15 cellular contexts compared by ENCODE assay signal in genomic region chr3:153338487-153338886, GRCh38.
DNase-seq lines count a peak whose midpoint lies in the region; ATAC-seq and TF ChIP-seq lines count a peak whose summit lies in the region.
"Had no signal": no experiment of that assay in that cellular context is flagged by ENCODE, and none has a peak within 500 bp of the region (broad histone marks: within the 10 kb centered on the region; RNA-seq: fewer than 3 reads in every experiment).

No MANE protein-coding gene starts in this region.

- peak; percentile 52 for ATAC-seq in activated T-helper 17 cell treated with anti-CD3 and anti-CD28 coated beads, Interleukin-2, amount 50 U/mL, for 72 hours (replicated peaks)
- ATAC-seq in omental fat pad (ENCODE audit: low FRiP score) (peak; percentile 51), GM19452 (IDR thresholded peaks at IDR 0.05; ENCODE audit: unreplicated experiment) (no peak)
- ATAC-seq: PC-3 had no signal

- no peaks in the 10 kb centered on the region for H3K27me3 Mint-ChIP-seq in activated T-helper 17 cell treated with anti-CD3 and anti-CD28 coated beads, Interleukin-2, amount 50 U/mL, for 72 hours

- peaks cover 5% of the 10 kb centered on the region for H3K4me1 Mint-ChIP-seq in activated T-helper 17 cell treated with anti-CD3 and anti-CD28 coated beads, Interleukin-2, amount 50 U/mL, for 72 hours

- no peaks in the 10 kb centered on the region for H3K9me3 ChIP-seq in uterus
- H3K9me3 ChIP-seq: HAP-1 had no signal

- H3K4me3 Mint-ChIP-seq in activated T-helper 17 cell treated with anti-CD3 and anti-CD28 coated beads, Interleukin-2, amount 50 U/mL, for 72 hours = no peak overlapping the region

- TF ChIP-seq POLR2A in erythroblast (IDR thresholded peaks at IDR 0.05; ENCODE audit: low read length) (no peak), uterus (IDR thresholded peaks at IDR 0.05) (no peak)

- peak; percentile 35 for DNase-seq in AG10803 (ENCODE audit: low read depth)
- DNase-seq in fibroblast of peridontal ligament (ENCODE audit: extremely low read depth) = peak; percentile 68
- no peak for DNase-seq in omental fat pad (ENCODE audit: low spot score)
- no peak for DNase-seq in activated gamma-delta T cell treated with Interleukin-2 at 50 U/mL for 16 hours
- no peak for DNase-seq in erythroblast (lab: John Stamatoyannopoulos, UW)
- no peak for DNase-seq in uterus
- DNase-seq: activated naive CD4-positive, alpha-beta T cell; cerebellar nuclear complex; DND-41; NCI-H1436; PC-3 had no signal

- H3K27ac Mint-ChIP-seq in activated T-helper 17 cell treated with anti-CD3 and anti-CD28 coated beads, Interleukin-2, amount 50 U/mL, for 72 hours = no peak overlapping the region

- intact Hi-C loops in uterus (cut with DNase I; ENCODE audit: low total_unique reads) = no loop called here

- H3K4me1 ChIP-seq in uterus = no peaks in the 10 kb centered on the region
- H3K4me1 ChIP-seq: HAP-1 had no signal

- peaks cover 4% of the 10 kb centered on the region for H3K9me3 Mint-ChIP-seq in activated T-helper 17 cell treated with anti-CD3 and anti-CD28 coated beads, Interleukin-2, amount 50 U/mL, for 72 hours

- H3K36me3 ChIP-seq in uterus = no peaks in the 10 kb centered on the region
- H3K36me3 ChIP-seq: BLaER1 treated with 17β-estradiol and CSF1 and Interleukin-3, amounts not matched to agents 10 nM and 100 nM; HAP-1 had no signal

- H3K27me3 ChIP-seq in uterus = no peaks in the 10 kb centered on the region
- H3K27me3 ChIP-seq: BLaER1 treated with 17β-estradiol and CSF1 and Interleukin-3, amounts not matched to agents 10 nM and 100 nM had no signal

- H3K4me3 ChIP-seq in AG10803 (ENCODE audit: low read length) (no peak overlapping the region), uterus (no peak overlapping the region)
- H3K4me3 ChIP-seq: BLaER1 treated with 17β-estradiol and CSF1 and Interleukin-3, amounts not matched to agents 10 nM and 100 nM; HAP-1 had no signal

- H3K27ac ChIP-seq in uterus = peak overlapping the region in 1 of 2 donors; percentile 43

- H3K36me3 Mint-ChIP-seq in activated T-helper 17 cell treated with anti-CD3 and anti-CD28 coated beads, Interleukin-2, amount 50 U/mL, for 72 hours (ENCODE audit: low read depth) = no peaks in the 10 kb centered on the region

- no peak for TF ChIP-seq CTCF in AG10803 (conservative IDR thresholded peaks at IDR 0.05; ENCODE audit: low read length)
- no peak for TF ChIP-seq CTCF in omental fat pad (IDR thresholded peaks at IDR 0.05)
- TF ChIP-seq CTCF in uterus (IDR thresholded peaks at IDR 0.05) = no peak

Comparison
In these comparisons a context has a peak if more than half of its experiments do, and no peak if none do; other contexts are left out.
1. DNase-seq: peak in AG10803 (single experiment) and fibroblast of peridontal ligament (single experiment); none in omental fat pad (single experiment), activated gamma-delta T cell treated with Interleukin-2 at 50 U/mL for 16 hours (single experiment), erythroblast (0 of 2) and uterus (0 of 2).